Comparison of ENCODE assay signal across 8 cellular contexts in genomic region chr7:27155816-27156507, GRCh38. TPM values are rescaled to one million over a fixed set of nuclear protein-coding genes. Genes with fewer than 3 reads are reported as not detected.
DNase-seq lines count a peak whose midpoint lies in the region; ATAC-seq, FAIRE-seq and TF ChIP-seq lines count a peak whose summit lies in the region.

No MANE protein-coding gene starts in this region.

- peak overlapping the region; percentile 90 for H2AFZ ChIP-seq in keratinocyte (ENCODE audit: control insufficient read depth, low read length)

- H3K4me3 ChIP-seq in keratinocyte (ENCODE audit: control insufficient read depth in 2 of 3, extremely low read depth in 1 of 3, insufficient read depth in 2 of 3, low read depth in 1 of 3, low read length in 3 of 3): peak overlapping the region; percentile 55 to 94 (median 73)
- H3K4me3 ChIP-seq in thoracic aorta: peak overlapping the region; percentile 72

- H3K36me3 ChIP-seq in keratinocyte (ENCODE audit: control insufficient read depth in 2 of 2, extremely low read depth in 1 of 2, insufficient read depth in 2 of 2, low read length in 2 of 2): no peaks in the 10 kb centered on the region
- H3K36me3 ChIP-seq in thoracic aorta: no peaks in the 10 kb centered on the region

- intact Hi-C loops in activated CD4-positive, alpha-beta T cell treated with anti-CD3 and anti-CD28 coated beads, Interleukin-2, amount 10 ng/mL, durations not matched to agents 24 days and 14 days (cut with micrococcal nuclease): loop anchor here (2.0 kb wide), 2 partner anchors 17 to 87 kb away; partner anchors contain the start of gene EVX1
- intact Hi-C loops in activated B cell treated with CpG ODN at 0.5 μM for 24 hours (cut with micrococcal nuclease): loop anchor here (2.0 kb wide), 1 partner anchor 93 kb away; no protein-coding TSS in a partner anchor

- H3K4me1 ChIP-seq in keratinocyte (ENCODE audit: control insufficient read depth, extremely low read depth, insufficient read depth, low read length) (peaks cover 79% of the 10 kb centered on the region), thoracic aorta (ENCODE audit: control insufficient read depth in 1 of 2, low read depth in 2 of 2) (peaks cover 13 to 30% of the 10 kb centered on the region in 2 donors)

- H3K27me3 Mint-ChIP-seq in activated CD4-positive, alpha-beta T cell treated with anti-CD3 and anti-CD28 coated beads, Interleukin-2, amount 10 ng/mL, durations not matched to agents 24 days and 14 days: peaks cover 83% of the 10 kb centered on the region
- H3K27me3 Mint-ChIP-seq in activated B cell treated with CpG ODN at 0.5 μM for 24 hours: peaks cover 82% of the 10 kb centered on the region

- H3K9me1 ChIP-seq in keratinocyte (ENCODE audit: control insufficient read depth, extremely low read depth, insufficient read depth, low read length): no peaks in the 10 kb centered on the region

- H3K9ac ChIP-seq in keratinocyte (ENCODE audit: control insufficient read depth, extremely low read depth, insufficient read depth, low read length): peak overlapping the region; percentile 90

- no peaks in the 10 kb centered on the region for H3K27me3 ChIP-seq in keratinocyte (ENCODE audit: control insufficient read depth, extremely low read depth, insufficient read depth, low read length)
- no peaks in the 10 kb centered on the region for H3K27me3 ChIP-seq in thoracic aorta (replicated peaks; ENCODE audit: insufficient read depth)

- POLR2A ChIA-PET in activated B cell treated with CpG ODN at 0.5 μM for 24 hours (lab: Charles Lee): no interaction called here

- DNase-seq in activated CD4-positive, alpha-beta T cell treated with anti-CD3 and anti-CD28 coated beads, Interleukin-2, amount 10 ng/mL, durations not matched to agents 24 days and 14 days: peak; percentile 67
- no peak for DNase-seq in activated CD4-positive, alpha-beta T cell treated with anti-CD3 and anti-CD28 coated beads, Interleukin-2, amount 50 U/mL, for 1 hour
- no peak for DNase-seq in activated B cell treated with CpG ODN at 0.5 μM for 24 hours
- no peak for DNase-seq in keratinocyte (ENCODE audit: low read depth, low spot score)
- DNase-seq in thoracic aorta (ENCODE audit: low spot score): no peak
- DNase-seq in substantia nigra (lab: John Stamatoyannopoulos, UW): no peak

- peaks cover 6% of the 10 kb centered on the region for H3K9me3 Mint-ChIP-seq in activated CD4-positive, alpha-beta T cell treated with anti-CD3 and anti-CD28 coated beads, Interleukin-2, amount 10 ng/mL, durations not matched to agents 24 days and 14 days
- no peaks in the 10 kb centered on the region for H3K9me3 Mint-ChIP-seq in activated B cell treated with CpG ODN at 0.5 μM for 24 hours

- CTCF ChIA-PET in activated B cell treated with CpG ODN at 0.5 μM for 24 hours (lab: Charles Lee): no interaction called here

- peaks cover 45% of the 10 kb centered on the region for H3K79me2 ChIP-seq in keratinocyte (ENCODE audit: control insufficient read depth, insufficient read depth, low read length)

- ATAC-seq in activated B cell treated with CpG ODN at 0.5 μM for 24 hours (ENCODE audit: low read depth) (no peak), thoracic aorta (ENCODE audit: insufficient number of reproducible peaks, low FRiP score, low read depth) (no peak), GM18520 (IDR thresholded peaks at IDR 0.05; ENCODE audit: unreplicated experiment) (no peak), GM18868 (IDR thresholded peaks at IDR 0.05; ENCODE audit: unreplicated experiment) (no peak)

- FAIRE-seq in keratinocyte (lab: Jason Lieb, UNC): no peak

- H3K4me2 ChIP-seq in keratinocyte (ENCODE audit: control insufficient read depth, extremely low read depth, insufficient read depth, low read depth, low read length): peak overlapping the region; percentile 98

- H3K27ac ChIP-seq in keratinocyte (ENCODE audit: control insufficient read depth, insufficient read depth, low read length) (peak overlapping the region; percentile 87), thoracic aorta (peak overlapping the region; percentile 36 to 87), substantia nigra (ENCODE audit: low read depth, low read length, poor library complexity, severe bottlenecking) (no peak overlapping the region)

- TF ChIP-seq CTCF in activated B cell treated with CpG ODN at 0.5 μM for 24 hours (IDR thresholded peaks at IDR 0.05): no peak
- no peak for TF ChIP-seq CTCF in keratinocyte (optimal IDR thresholded peaks at IDR 0.05 in 1 of 3, IDR thresholded peaks at IDR 0.05 in 1 of 3, conservative IDR thresholded peaks at IDR 0.05 in 1 of 3; ENCODE audit: extremely low read depth in 1 of 3, insufficient read depth in 2 of 3, low read length in 3 of 3)
- no peak for TF ChIP-seq CTCF in thoracic aorta (IDR thresholded peaks at IDR 0.05)

- H3K9me3 ChIP-seq in keratinocyte (ENCODE audit: control insufficient read depth, low read depth, low read length) (no peaks in the 10 kb centered on the region), thoracic aorta (no peaks in the 10 kb centered on the region)

- dilution Hi-C loops in keratinocyte (cut with MboI; ENCODE audit: extremely low pct_ligation_motif_present, low sequenced_read_pairs): no loop called here

- no peaks in the 10 kb centered on the region for H4K20me1 ChIP-seq in keratinocyte (ENCODE audit: control insufficient read depth, extremely low read depth, insufficient read depth, low read length)

- H3K4me3 Mint-ChIP-seq in activated CD4-positive, alpha-beta T cell treated with anti-CD3 and anti-CD28 coated beads, Interleukin-2, amount 10 ng/mL, durations not matched to agents 24 days and 14 days: no peak overlapping the region
- peak overlapping the region; percentile 46 for H3K4me3 Mint-ChIP-seq in activated B cell treated with CpG ODN at 0.5 μM for 24 hours

- H3K36me3 Mint-ChIP-seq in activated CD4-positive, alpha-beta T cell treated with anti-CD3 and anti-CD28 coated beads, Interleukin-2, amount 10 ng/mL, durations not matched to agents 24 days and 14 days (ENCODE audit: low read depth): peaks cover 5% of the 10 kb centered on the region
- no peaks in the 10 kb centered on the region for H3K36me3 Mint-ChIP-seq in activated B cell treated with CpG ODN at 0.5 μM for 24 hours (ENCODE audit: low read depth)

- H3K27ac Mint-ChIP-seq in activated CD4-positive, alpha-beta T cell treated with anti-CD3 and anti-CD28 coated beads, Interleukin-2, amount 10 ng/mL, durations not matched to agents 24 days and 14 days: peak overlapping the region; percentile 81
- H3K27ac Mint-ChIP-seq in activated B cell treated with CpG ODN at 0.5 μM for 24 hours: peak overlapping the region; percentile 63

- peaks cover 16% of the 10 kb centered on the region for H3K4me1 Mint-ChIP-seq in activated CD4-positive, alpha-beta T cell treated with anti-CD3 and anti-CD28 coated beads, Interleukin-2, amount 10 ng/mL, durations not matched to agents 24 days and 14 days
- peaks cover 48% of the 10 kb centered on the region for H3K4me1 Mint-ChIP-seq in activated B cell treated with CpG ODN at 0.5 μM for 24 hours

RNA-seq across cellular contexts. Expression of gene HOXA7, which starts 0.5 kb away (rescaled TPM):
- not detected in 2 replicates for total RNA-seq in activated CD4-positive, alpha-beta T cell treated with anti-CD3 and anti-CD28 coated beads, Interleukin-2, amount 10 ng/mL, durations not matched to agents 24 days and 14 days
- total RNA-seq in activated B cell treated with CpG ODN at 0.5 μM for 24 hours: not detected in 2 replicates
- 3.8 to 13.5 TPM (median 8.1 TPM) in 3 replicates for polyA plus RNA-seq in keratinocyte
- polyA plus RNA-seq in keratinocyte (2011; ENCODE audit: low read depth): 4.9 TPM
- 7.4 and 9.8 TPM in 2 replicates for polyA plus RNA-seq in keratinocyte (2011; cell fraction: cytosol; rRNA removed)
- polyA plus RNA-seq in keratinocyte (2011; cell fraction: nucleus; rRNA removed): 5.2 and 6.0 TPM in 2 replicates
- polyA plus RNA-seq in keratinocyte (2012; ENCODE audit: low replicate concordance): 3.9 and 14.3 TPM in 2 replicates
- 4.5 to 4.9 TPM (median 4.8 TPM) in 3 replicates for polyA minus RNA-seq in keratinocyte
- polyA minus RNA-seq in keratinocyte (2011; cell fraction: cytosol; rRNA and poly(A)+ RNA removed): 11.9 TPM
- 2.0 and 2.3 TPM in 2 replicates for polyA minus RNA-seq in keratinocyte (2011; cell fraction: nucleus; rRNA and poly(A)+ RNA removed)
- under 1 TPM; 0.28 to 0.54 TPM for total RNA-seq in thoracic aorta

RNA-seq across cellular contexts. Expression of gene HOXA3, which starts 3.6 kb away (rescaled TPM):
- total RNA-seq in activated CD4-positive, alpha-beta T cell treated with anti-CD3 and anti-CD28 coated beads, Interleukin-2, amount 10 ng/mL, durations not matched to agents 24 days and 14 days: not detected in 2 replicates
- total RNA-seq in activated B cell treated with CpG ODN at 0.5 μM for 24 hours: not detected in 2 replicates
- polyA plus RNA-seq in keratinocyte: 0.17 to 0.84 TPM (median 0.58 TPM) in 3 replicates
- 0.87 TPM for polyA plus RNA-seq in keratinocyte (2011; ENCODE audit: low read depth)
- 0.55 and 0.95 TPM in 2 replicates for polyA plus RNA-seq in keratinocyte (2011; cell fraction: cytosol; rRNA removed)
- polyA plus RNA-seq in keratinocyte (2011; cell fraction: nucleus; rRNA removed): 1.2 and 2.0 TPM in 2 replicates
- polyA plus RNA-seq in keratinocyte (2012; ENCODE audit: low replicate concordance): 1.1 and 3.2 TPM in 2 replicates
- 0.22 to 1.2 TPM in 2 of 3 replicates, not detected in the other for polyA minus RNA-seq in keratinocyte
- polyA minus RNA-seq in keratinocyte (2011; cell fraction: cytosol; rRNA and poly(A)+ RNA removed): 1.9 TPM
- polyA minus RNA-seq in keratinocyte (2011; cell fraction: nucleus; rRNA and poly(A)+ RNA removed): 0.54 and 1.2 TPM in 2 replicates
- total RNA-seq in thoracic aorta: 10 to 100 TPM in 1 of 2 donors, 1 to 10 TPM in 1; 6.5 to 29.3 TPM

RNA-seq across cellular contexts. Expression of gene HOXA6, which starts 8.4 kb away (rescaled TPM):
- total RNA-seq in activated CD4-positive, alpha-beta T cell treated with anti-CD3 and anti-CD28 coated beads, Interleukin-2, amount 10 ng/mL, durations not matched to agents 24 days and 14 days: not detected in 2 replicates
- total RNA-seq in activated B cell treated with CpG ODN at 0.5 μM for 24 hours: not detected in 2 replicates
- 0.52 to 0.72 TPM (median 0.54 TPM) in 3 replicates for polyA plus RNA-seq in keratinocyte
- polyA plus RNA-seq in keratinocyte (2011; ENCODE audit: low read depth): not detected
- polyA plus RNA-seq in keratinocyte (2011; cell fraction: cytosol; rRNA removed): 0.26 and 0.68 TPM in 2 replicates
- polyA plus RNA-seq in keratinocyte (2011; cell fraction: nucleus; rRNA removed): 1.8 and 2.5 TPM in 2 replicates
- 0.44 and 1.4 TPM in 2 replicates for polyA plus RNA-seq in keratinocyte (2012; ENCODE audit: low replicate concordance)
- polyA minus RNA-seq in keratinocyte: 0.59 to 2.3 TPM (median 1.1 TPM) in 3 replicates
- not detected for polyA minus RNA-seq in keratinocyte (2011; cell fraction: cytosol; rRNA and poly(A)+ RNA removed)
- polyA minus RNA-seq in keratinocyte (2011; cell fraction: nucleus; rRNA and poly(A)+ RNA removed): 2.7 and 3.6 TPM in 2 replicates
- not detected for total RNA-seq in thoracic aorta

RNA-seq across cellular contexts. Expression of gene HOXA9, which starts 9.4 kb away (rescaled TPM):
- total RNA-seq in activated CD4-positive, alpha-beta T cell treated with anti-CD3 and anti-CD28 coated beads, Interleukin-2, amount 10 ng/mL, durations not matched to agents 24 days and 14 days: not detected in 2 replicates
- total RNA-seq in activated B cell treated with CpG ODN at 0.5 μM for 24 hours (not detected in 2 replicates), thoracic aorta (not detected)
- polyA plus RNA-seq in keratinocyte: 9.0 to 40.5 TPM (median 28.1 TPM) in 3 replicates
- 76.1 TPM for polyA plus RNA-seq in keratinocyte (2011; ENCODE audit: low read depth)
- 20.4 and 23.2 TPM in 2 replicates for polyA plus RNA-seq in keratinocyte (2011; cell fraction: cytosol; rRNA removed)
- 22.3 and 31.4 TPM in 2 replicates for polyA plus RNA-seq in keratinocyte (2011; cell fraction: nucleus; rRNA removed)
- polyA plus RNA-seq in keratinocyte (2012; ENCODE audit: low replicate concordance): 21.1 and 27.0 TPM in 2 replicates
- polyA minus RNA-seq in keratinocyte: 1.5 to 5.7 TPM (median 4.0 TPM) in 3 replicates
- 9.4 TPM for polyA minus RNA-seq in keratinocyte (2011; cell fraction: cytosol; rRNA and poly(A)+ RNA removed)
- polyA minus RNA-seq in keratinocyte (2011; cell fraction: nucleus; rRNA and poly(A)+ RNA removed): 2.2 and 3.8 TPM in 2 replicates

RNA-seq across cellular contexts. Expression of gene HOXA5, which starts 12.5 kb away (rescaled TPM):
- not detected in 2 replicates for total RNA-seq in activated CD4-positive, alpha-beta T cell treated with anti-CD3 and anti-CD28 coated beads, Interleukin-2, amount 10 ng/mL, durations not matched to agents 24 days and 14 days
- not detected in 2 replicates for total RNA-seq in activated B cell treated with CpG ODN at 0.5 μM for 24 hours
- polyA plus RNA-seq in keratinocyte: 3.3 to 7.1 TPM (median 4.5 TPM) in 3 replicates
- 6.8 TPM for polyA plus RNA-seq in keratinocyte (2011; ENCODE audit: low read depth)
- 3.1 and 4.3 TPM in 2 replicates for polyA plus RNA-seq in keratinocyte (2011; cell fraction: cytosol; rRNA removed)
- 9.4 and 10.0 TPM in 2 replicates for polyA plus RNA-seq in keratinocyte (2011; cell fraction: nucleus; rRNA removed)
- 3.2 and 5.0 TPM in 2 replicates for polyA plus RNA-seq in keratinocyte (2012; ENCODE audit: low replicate concordance)
- polyA minus RNA-seq in keratinocyte: 2.3 to 4.3 TPM (median 2.7 TPM) in 3 replicates
- polyA minus RNA-seq in keratinocyte (2011; cell fraction: cytosol; rRNA and poly(A)+ RNA removed): 4.4 TPM
- 5.0 and 5.5 TPM in 2 replicates for polyA minus RNA-seq in keratinocyte (2011; cell fraction: nucleus; rRNA and poly(A)+ RNA removed)
- 1 to 10 TPM in 1 of 2 donors, under 1 TPM in 1; 0.35 to 1.2 TPM for total RNA-seq in thoracic aorta
